In genomic region chr3:17749705-17750293, GRCh38 we compare ENCODE assay signal across 9 cellular contexts. TPM values are rescaled to one million over a fixed set of nuclear protein-coding genes. Genes with fewer than 3 reads are reported as not detected.
A peak's percentile ranks its signal among the peaks of the same experiment; 100 is the strongest.
DNase-seq lines count a peak whose midpoint lies in the region; ATAC-seq, FAIRE-seq and TF ChIP-seq lines count a peak whose summit lies in the region.
"Had no signal": no experiment of that assay in that cellular context is flagged by ENCODE, and none has a peak within 500 bp of the region (broad histone marks: within the 10 kb centered on the region; RNA-seq: fewer than 3 reads in every experiment).

No MANE protein-coding gene starts in this region.

- peak overlapping the region; percentile 61 for H3K4me3 Mint-ChIP-seq in activated naive CD4-positive, alpha-beta T cell treated with anti-CD3 and anti-CD28 coated beads, Interleukin-2, amount 10 ng/mL, durations not matched to agents 7 days and 5 days

- H3K27ac ChIP-seq in GM12878 (ENCODE audit: control insufficient read depth, insufficient read depth), result no peak overlapping the region
- no peak overlapping the region for H3K27ac ChIP-seq in subcutaneous abdominal adipose tissue (ENCODE audit: low read depth, low read length)

- H3K36me3 ChIP-seq in GM12878 (ENCODE audit: control insufficient read depth in 2 of 2, insufficient read depth in 2 of 2, low read length in 1 of 2) (no peaks in the 10 kb centered on the region), subcutaneous abdominal adipose tissue (ENCODE audit: control insufficient read depth in 5 of 5, insufficient read depth in 5 of 5, low read length in 5 of 5) (no peaks in the 10 kb centered on the region)

- intact Hi-C loops in GM12878 (cut with micrococcal nuclease; ENCODE audit: unreplicated experiment), result loop anchor here (10.0 kb wide), 1 partner anchor 1235 kb away; the partner anchor contains the start of gene RFTN1

- FAIRE-seq in GM12878 (lab: Jason Lieb, UNC), result no peak

- no peaks in the 10 kb centered on the region for H3K79me2 ChIP-seq in GM12878 (ENCODE audit: control insufficient read depth, insufficient read depth, low read length)

- SMC1A ChIA-PET in GM12878 (lab: Charles Lee; ENCODE audit: uncharacterized antibody, unreplicated experiment), result no interaction called here

- TF ChIP-seq POLR2A in GM12878 (IDR thresholded peaks at IDR 0.05; ENCODE audit: low read depth, low read length), result no peak

- peak overlapping the region; percentile 1; the same call in 1 of the 2 replicates for H3K4me3 ChIP-seq in GM12878
- H3K4me3 ChIP-seq in subcutaneous abdominal adipose tissue (ENCODE audit: low read depth in 1 of 5, low read length in 5 of 5), result peak overlapping the region; percentile 6 to 62 (median 32)

- peak; percentile 27 for DNase-seq in activated naive CD4-positive, alpha-beta T cell treated with anti-CD3 and anti-CD28 coated beads, Interleukin-2, amount 10 ng/mL, durations not matched to agents 7 days and 5 days
- DNase-seq in activated naive CD4-positive, alpha-beta T cell (lab: John Stamatoyannopoulos, UW), result no peak
- no peak for DNase-seq in GM12878 (ENCODE audit: low read depth, low spot score)
- DNase-seq in NCI-H2196 (lab: John Stamatoyannopoulos, UW; ENCODE audit: unreplicated experiment), result no peak
- no peak for DNase-seq in Ammon's horn (ENCODE audit: low spot score)
- no peak for DNase-seq in GM19238 (ENCODE audit: insufficient read length, low spot score)
- DNase-seq: NCI-H69 had no signal

- no peak for TF ChIP-seq EP300 in GM12878 (IDR thresholded peaks at IDR 0.05; ENCODE audit: borderline replicate concordance in 1 of 2, control insufficient read depth in 1 of 2, low read depth in 2 of 2, low read length in 2 of 2)

- H3K9me3 Mint-ChIP-seq in activated naive CD4-positive, alpha-beta T cell treated with anti-CD3 and anti-CD28 coated beads, Interleukin-2, amount 10 ng/mL, durations not matched to agents 7 days and 5 days, result no peaks in the 10 kb centered on the region

- H3K9me3 ChIP-seq in GM12878 (replicated peaks; ENCODE audit: control insufficient read depth, insufficient read depth, low read length), result no peaks in the 10 kb centered on the region
- no peaks in the 10 kb centered on the region for H3K9me3 ChIP-seq in subcutaneous abdominal adipose tissue (ENCODE audit: control insufficient read depth in 5 of 5, low read length in 5 of 5)

- TF ChIP-seq RAD21 in GM12878 (IDR thresholded peaks at IDR 0.05; ENCODE audit: insufficient read depth, low read depth, low read length), result no peak

- H2AFZ ChIP-seq in GM12878 (ENCODE audit: control insufficient read depth, low read depth, low read length), result peak overlapping the region; percentile 43

- H3K27me3 Mint-ChIP-seq in activated naive CD4-positive, alpha-beta T cell treated with anti-CD3 and anti-CD28 coated beads, Interleukin-2, amount 10 ng/mL, durations not matched to agents 7 days and 5 days, result no peaks in the 10 kb centered on the region

- no peak for TF ChIP-seq CTCF in GM12878 (IDR thresholded peaks at IDR 0.05 in 2 of 3, conservative IDR thresholded peaks at IDR 0.05 in 1 of 3; ENCODE audit: control insufficient read depth in 2 of 3, extremely low read depth in 1 of 3, insufficient read depth in 1 of 3, low read depth in 3 of 3, low read length in 3 of 3)

- 0% methylated on average over 3 of the region's 3 CpGs for WGBS in GM12878 (ENCODE audit: insufficient coverage, insufficient replicate concordance, low lambda C conversion rate, missing lambda C conversion rate)

- in situ Hi-C loops in GM12878 (cut with MboI), result loop anchor here (10.0 kb wide), 1 partner anchor 1235 kb away; the partner anchor contains the start of gene RFTN1

- no TSS peak for BruUV-seq in GM12878 (replicated peaks; lab: Mats Ljungman, UMichigan)

- RAD21 ChIA-PET in GM12878 (lab: Charles Lee; ENCODE audit: unreplicated experiment), result no interaction called here

- H4K20me1 ChIP-seq in GM12878 (ENCODE audit: control insufficient read depth, insufficient read depth), result no peaks in the 10 kb centered on the region

- no peaks in the 10 kb centered on the region for H3K27me3 ChIP-seq in GM12878 (replicated peaks in 1 of 2; ENCODE audit: control insufficient read depth in 2 of 2, insufficient read depth in 2 of 2, low read length in 1 of 2)
- H3K27me3 ChIP-seq in subcutaneous abdominal adipose tissue (ENCODE audit: control insufficient read depth in 5 of 5, insufficient read depth in 4 of 5, low read length in 5 of 5), result no peaks in the 10 kb centered on the region

- CTCF ChIA-PET in activated naive CD4-positive, alpha-beta T cell treated with anti-CD3 and anti-CD28 coated beads, Interleukin-2, amount 10 ng/mL, durations not matched to agents 7 days and 5 days (lab: Charles Lee), result no interaction called here
- CTCF ChIA-PET in GM12878 (lab: Yijun Ruan, JAX), result no interaction called here

- peak; percentile 22 for ATAC-seq in HG03135 (IDR thresholded peaks at IDR 0.05; ENCODE audit: unreplicated experiment)
- peak; percentile 33 for ATAC-seq in GM12878

- H3K4me1 Mint-ChIP-seq in activated naive CD4-positive, alpha-beta T cell treated with anti-CD3 and anti-CD28 coated beads, Interleukin-2, amount 10 ng/mL, durations not matched to agents 7 days and 5 days, result peaks cover 26% of the 10 kb centered on the region

- peak overlapping the region; percentile 72 for H3K4me2 ChIP-seq in GM12878 (ENCODE audit: control insufficient read depth, insufficient read depth)

- H3K9ac ChIP-seq in GM12878 (ENCODE audit: control insufficient read depth, insufficient read depth, low read length) (no peak overlapping the region), subcutaneous abdominal adipose tissue (ENCODE audit: low read length in 5 of 5) (peak overlapping the region in 2 of 5 donors; percentile 26 to 48)

- POLR2A ChIA-PET in GM12878 (lab: Charles Lee), result interaction anchor here (0.6 kb wide), 1 partner anchor 698 kb away, joined by 4 read pairs; no protein-coding TSS in a partner anchor

- peak overlapping the region; percentile 67 for H3K27ac Mint-ChIP-seq in activated naive CD4-positive, alpha-beta T cell treated with anti-CD3 and anti-CD28 coated beads, Interleukin-2, amount 10 ng/mL, durations not matched to agents 7 days and 5 days

- H3K4me1 ChIP-seq in GM12878 (ENCODE audit: control insufficient read depth, insufficient read depth, low read length) (peaks cover 24% of the 10 kb centered on the region), subcutaneous abdominal adipose tissue (ENCODE audit: control insufficient read depth in 5 of 5, insufficient read depth in 5 of 5, low read length in 5 of 5) (peaks cover 0 to 26% (median 21%) of the 10 kb centered on the region in 5 donors)

- no peaks in the 10 kb centered on the region for H3K36me3 Mint-ChIP-seq in activated naive CD4-positive, alpha-beta T cell treated with anti-CD3 and anti-CD28 coated beads, Interleukin-2, amount 10 ng/mL, durations not matched to agents 7 days and 5 days

TF ChIP-seq in GM12878, 131 proteins besides CTCF, POLR2A, EP300 and RAD21:
- TF ChIP-seq BCL3 (IDR thresholded peaks at IDR 0.05; ENCODE audit: borderline replicate concordance, insufficient read depth, low read depth, low read length, poor library complexity, severe bottlenecking) (no peak), ETV6 (conservative IDR thresholded peaks at IDR 0.05 in 1 of 2, IDR thresholded peaks at IDR 0.05 in 1 of 2; ENCODE audit: borderline replicate concordance in 1 of 2, low read depth in 1 of 2) (0 out of 4 replicates have a peak, but pooled peaks of 1 of the 2 experiments have one; percentile 2), HSF1 (IDR thresholded peaks at IDR 0.05; ENCODE audit: low read depth, low read length) (no peak), SMC3 (IDR thresholded peaks at IDR 0.05; ENCODE audit: borderline replicate concordance, low read length) (no peak), CHD4 (IDR thresholded peaks at IDR 0.05) (no peak)
TF ChIP-seq in GM12878: peak in this region for 1.

RNA-seq across cellular contexts. Expression of gene TBC1D5, which starts 7.4 kb away (rescaled TPM):
- total RNA-seq in GM12878 (2013; cell fraction: nucleolus; rRNA removed), result 210 and 223 TPM in 2 replicates
- total RNA-seq in GM12878 (2014; rRNA removed), result 52.6 and 58.6 TPM in 2 replicates
- 61.0 and 62.4 TPM in 2 replicates for total RNA-seq in GM12878 (2014; rRNA removed; fragmentation: Illumina TruSeq; extraction: Trizol)
- total RNA-seq in GM12878 (2021), result 46.7 and 48.9 TPM in 2 replicates
- polyA plus RNA-seq in GM12878 (2011; ENCODE audit: low read depth), result 18.8 TPM
- 50.0 and 56.7 TPM in 2 replicates for polyA plus RNA-seq in GM12878 (2011; rRNA removed)
- polyA plus RNA-seq in GM12878 (2011; cell fraction: cytosol; rRNA removed), result 36.9 and 37.2 TPM in 2 replicates
- 33.2 and 33.3 TPM in 2 replicates for polyA plus RNA-seq in GM12878 (2011; cell fraction: nucleus; rRNA removed)
- 18.9 and 21.7 TPM in 2 replicates for polyA plus RNA-seq in GM12878 (2012)
- 43.7 and 57.6 TPM in 2 replicates for polyA plus RNA-seq in GM12878 (2014; fragmentation: Illumina TruSeq; extraction: Trizol)
- 1 to 10 TPM; 5.5 to 5.8 TPM for polyA plus RNA-seq in GM12878 (2014; fragmentation: Nextera tagmentation; extraction: Ambion mirVana)
- polyA plus RNA-seq in GM12878 (2014; rRNA removed), result 26.9 and 30.5 TPM in 2 replicates
- polyA plus RNA-seq in GM12878 (2016; fragmentation: Nextera tagmentation; extraction: Ambion mirVana), result 10 to 100 TPM; 40.7 to 43.8 TPM
- 95.1 and 112 TPM in 2 replicates for polyA minus RNA-seq in GM12878 (2011; rRNA and poly(A)+ RNA removed)
- 35.2 and 36.5 TPM in 2 replicates for polyA minus RNA-seq in GM12878 (2011; cell fraction: cytosol; rRNA and poly(A)+ RNA removed)
- polyA minus RNA-seq in GM12878 (2011; cell fraction: nucleus; rRNA and poly(A)+ RNA removed), result 76.8 and 114 TPM in 2 replicates
